In genomic region chr19:42217522-42218442, GRCh38 we compare ENCODE assay signal across 8 cellular contexts. TPM values are rescaled to one million over a fixed set of nuclear protein-coding genes. Genes with fewer than 3 reads are reported as not detected.
A peak's percentile ranks its signal among the peaks of the same experiment; 100 is the strongest.
DNase-seq lines count a peak whose midpoint lies in the region; ATAC-seq, FAIRE-seq and TF ChIP-seq lines count a peak whose summit lies in the region.

TSS of gene DEDD2 (minus strand) at chr19:42217677. CDS start at chr19:42217007, 670 bp downstream.

- peak within 1 kb of the TSS; percentile 90 for H3K4me3 ChIP-seq in AG09309 (ENCODE audit: control insufficient read depth, low read depth, low read length)
- peak within 1 kb of the TSS; percentile 86 to 91 for H3K4me3 ChIP-seq in kidney (ENCODE audit: low read length in 2 of 2)

- no peaks in the 10 kb centered on the region for H3K9me3 ChIP-seq in kidney (ENCODE audit: control insufficient read depth in 1 of 2, low read length in 2 of 2)

- peak within 1 kb of the TSS; percentile 52 to 93 for H3K9ac ChIP-seq in kidney (ENCODE audit: low read length in 2 of 2)

- ATAC-seq in GM19043 (IDR thresholded peaks at IDR 0.05; ENCODE audit: low read depth, unreplicated experiment) (peak; percentile 48), HG03378 (IDR thresholded peaks at IDR 0.05; ENCODE audit: unreplicated experiment) (peak; percentile 71)

- TF ChIP-seq CTCF in AG09309 (IDR thresholded peaks at IDR 0.05; ENCODE audit: control insufficient read depth, insufficient read depth, low read depth, low read length, missing control alignments) (no peak), kidney (IDR thresholded peaks at IDR 0.05; ENCODE audit: borderline replicate concordance, extremely low read depth, insufficient read depth) (no peak)

- peaks cover 19 to 28% of the 10 kb centered on the region in 2 donors for H3K4me1 ChIP-seq in kidney (ENCODE audit: control insufficient read depth in 1 of 2, insufficient read depth in 1 of 2, low read depth in 1 of 2, low read length in 2 of 2)

- FAIRE-seq in kidney (lab: Jason Lieb, UNC), result peak; percentile 37

- DNase-seq in AG09309 (ENCODE audit: low read depth) (peak; percentile 93), NCI-H460 (ENCODE audit: extremely low read depth, low read depth) (peak; percentile 93), cerebellar nuclear complex (lab: John Stamatoyannopoulos, UW) (peak; percentile 78 to 93), kidney (peak; percentile 99)
- DNase-seq in activated CD4-positive, CD25-positive, alpha-beta regulatory T cell treated with anti-CD3 and anti-CD28 coated beads, Interleukin-2, amount 50 U/mL, for 72 hours, result peak; percentile 100
- peak; percentile 99 for DNase-seq in stimulated activated CD4-positive, alpha-beta T cell treated with anti-CD3 and anti-CD28 coated beads, Interleukin-15, amount 100 ng/mL, for 24 hours

- intact Hi-C loops in kidney (cut with DNase I), result no loop called here

- H3K27ac ChIP-seq in kidney (ENCODE audit: low read depth in 2 of 2, low read length in 2 of 2), result peak within 1 kb of the TSS; percentile 96

- peaks cover 10 to 16% of the 10 kb centered on the region in 2 donors for H3K36me3 ChIP-seq in kidney (ENCODE audit: control insufficient read depth in 1 of 2, insufficient read depth in 2 of 2, low read length in 2 of 2)

RNA-seq across cellular contexts. Expression of gene DEDD2, which starts in this region (rescaled TPM):
- total RNA-seq in NCI-H460 (2014; rRNA removed; shearing (Covaris generic)), result 12.9 and 16.5 TPM in 2 replicates
- polyA plus RNA-seq in NCI-H460 (2014; cell fraction: nucleus; rRNA removed), result 25.9 and 30.8 TPM in 2 replicates
- 26.1 TPM for total RNA-seq in kidney
- polyA plus RNA-seq in kidney (ENCODE audit: insufficient read depth, low read depth, low replicate concordance), result 36.3 TPM

Comparison
In these comparisons a context has a peak if more than half of its experiments do, and no peak if none do; other contexts are left out.
1. Peak in every context shown above with its lines: DNase-seq, ATAC-seq, H3K4me3 ChIP-seq and H3K27ac ChIP-seq.